8 cellular contexts compared by ENCODE assay signal in the genomic region with DNA sequence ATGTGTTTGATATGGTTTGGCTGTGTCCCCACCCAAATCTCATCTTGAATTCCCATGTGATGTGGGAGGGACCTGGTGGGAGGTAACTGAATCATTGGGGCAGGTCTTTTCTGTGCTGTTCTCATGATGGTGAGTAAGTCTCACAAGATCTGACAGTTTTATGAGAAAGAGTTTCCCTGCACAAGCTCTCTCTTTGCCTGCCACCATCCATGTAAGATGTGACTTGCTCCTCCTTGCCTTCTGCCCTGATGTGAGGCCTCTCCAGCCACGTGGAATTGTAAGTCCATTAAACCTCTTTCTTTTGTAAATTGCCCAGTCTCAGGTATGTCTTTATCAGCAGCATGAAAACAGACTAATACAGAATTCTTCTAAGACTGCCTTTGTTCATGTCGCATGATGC. TPM values are rescaled to one million over a fixed set of nuclear protein-coding genes. Genes with fewer than 3 reads are reported as not detected.
DNase-seq lines count a peak whose midpoint lies in the region; ATAC-seq, FAIRE-seq and TF ChIP-seq lines count a peak whose summit lies in the region.
"Not testable (repeated sequence)": the region's sequence is repeated elsewhere in the genome, so short reads cannot be mapped to it uniquely, and the experiment has no call there.

No MANE protein-coding gene starts in this region.

- H3K4me3 ChIP-seq in Panc1 (ENCODE audit: low read depth in 2 of 2, low read length in 2 of 2); K562: not testable (repeated sequence)

- not testable (repeated sequence) for H2AFZ ChIP-seq in K562 (ENCODE audit: low read depth, low read length)

- 50% methylated on average over 2 of the region's 2 CpGs for WGBS in K562 (ENCODE audit: insufficient coverage, low coverage, missing lambda C conversion rate)

- H3K27ac ChIP-seq in Panc1 (ENCODE audit: low read length); K562 (ENCODE audit: extremely low read depth, low read depth, low read length): not testable (repeated sequence)

- H3K4me2 ChIP-seq in K562 (ENCODE audit: insufficient read depth, low read length) = not testable (repeated sequence)

- peaks cover 14% of the 10 kb centered on the region for H3K9me3 Mint-ChIP-seq in activated CD8-positive, alpha-beta T cell treated with anti-CD3 and anti-CD28 coated beads for 36 hours
- not testable (repeated sequence) for H3K9me3 Mint-ChIP-seq in activated naive CD8-positive, alpha-beta T cell (ENCODE audit: low read depth)
- peaks cover 29% of the 10 kb centered on the region for H3K9me3 Mint-ChIP-seq in osteocyte (ENCODE audit: unreplicated experiment)

- in situ Hi-C loops in Panc1 (cut with HindIII; ENCODE audit: low pct_unique_long_range_greater_than_20kb, low sequenced_read_pairs); K562 (cut with MboI): not testable (repeated sequence)

- FAIRE-seq in GM12891 (lab: Jason Lieb, UNC) = peak; percentile 38
- FAIRE-seq in K562 (lab: Jason Lieb, UNC) = not testable (repeated sequence)

- not testable (repeated sequence) for TF ChIP-seq RAD21 in K562 (CRISPR knock-in tag; conservative IDR thresholded peaks at IDR 0.05 in 1 of 2, IDR thresholded peaks at IDR 0.05 in 1 of 2)

- H3K27me3 Mint-ChIP-seq in activated CD8-positive, alpha-beta T cell treated with anti-CD3 and anti-CD28 coated beads for 36 hours; activated naive CD8-positive, alpha-beta T cell; osteocyte (ENCODE audit: unreplicated experiment): not testable (repeated sequence)

- H3K79me2 ChIP-seq in K562 (ENCODE audit: control insufficient read depth, insufficient read depth, low read length) = not testable (repeated sequence)

- DNase-seq in GM12891 (ENCODE audit: insufficient read length, low spot score); Panc1 (ENCODE audit: low read depth, low spot score); activated CD8-positive, alpha-beta T cell treated with anti-CD3 and anti-CD28 coated beads for 36 hours; K562 (ENCODE audit: extremely low read depth in 1 of 4, low spot score in 3 of 4): not testable (repeated sequence)
- peak; percentile 28 for DNase-seq in activated naive CD4-positive, alpha-beta T cell treated with Interleukin-2 at 50 U/mL for 16 hours
- peak; percentile 11 for DNase-seq in osteocyte (ENCODE audit: extremely low spot score, unreplicated experiment)
- DNase-seq in stimulated activated CD4-positive, alpha-beta T cell treated with anti-CD3 and anti-CD28 coated beads, Interleukin-4, amount 100 ng/mL, for 24 hours = peak; percentile 5

- not testable (repeated sequence) for H3K4me3 Mint-ChIP-seq in activated CD8-positive, alpha-beta T cell treated with anti-CD3 and anti-CD28 coated beads for 36 hours; activated naive CD8-positive, alpha-beta T cell; osteocyte (ENCODE audit: unreplicated experiment)

- not testable (repeated sequence) for H3K27me3 ChIP-seq in Panc1 (ENCODE audit: control insufficient read depth, insufficient read depth, low read length); K562 (ENCODE audit: control insufficient read depth in 2 of 2, insufficient read depth in 2 of 2, low read length in 2 of 2)

- not testable (repeated sequence) for ATAC-seq in Panc1, K562
- ATAC-seq in activated CD8-positive, alpha-beta T cell treated with anti-CD3 and anti-CD28 coated beads for 36 hours = peak; percentile 7

- peaks cover 19% of the 10 kb centered on the region for H3K4me1 ChIP-seq in Panc1 (ENCODE audit: control insufficient read depth, insufficient read depth, low read length)
- H3K4me1 ChIP-seq in K562 (replicated peaks in 1 of 2; ENCODE audit: control insufficient read depth in 2 of 2, insufficient read depth in 2 of 2, low read length in 2 of 2) = peaks cover 4 to 16% of the 10 kb centered on the region in 2 experiments; a peak in 4 of 5 replicates

- TSS peak; percentile 29 for BruUV-seq in Panc1 (replicated peaks; lab: Mats Ljungman, UMichigan)
- BruUV-seq in K562 (replicated peaks; lab: Mats Ljungman, UMichigan) = not testable (repeated sequence)

- H3K36me3 ChIP-seq in Panc1 (ENCODE audit: control insufficient read depth, insufficient read depth, low read length); K562 (ENCODE audit: control insufficient read depth, insufficient read depth, low read length): not testable (repeated sequence)

- peak overlapping the region; percentile 61 for H3K27ac Mint-ChIP-seq in activated CD8-positive, alpha-beta T cell treated with anti-CD3 and anti-CD28 coated beads for 36 hours
- peak overlapping the region; percentile 64 for H3K27ac Mint-ChIP-seq in activated naive CD8-positive, alpha-beta T cell
- H3K27ac Mint-ChIP-seq in osteocyte (ENCODE audit: unreplicated experiment) = not testable (repeated sequence)

- not testable (repeated sequence) for TF ChIP-seq EP300 in K562 (IDR thresholded peaks at IDR 0.05; ENCODE audit: low read length)

- H3K9me3 ChIP-seq in Panc1 (ENCODE audit: control insufficient read depth, insufficient read depth, low read depth, low read length); K562 (replicated peaks; ENCODE audit: control insufficient read depth, insufficient read depth, low read depth, low read length): not testable (repeated sequence)

- CTCF ChIA-PET in Panc1 (lab: Charles Lee); activated CD8-positive, alpha-beta T cell treated with anti-CD3 and anti-CD28 coated beads for 36 hours (lab: Charles Lee); K562 (lab: Yijun Ruan, JAX; ENCODE audit: low intra/inter-chr PET ratio): not testable (repeated sequence)

- not testable (repeated sequence) for H3K9me1 ChIP-seq in K562 (ENCODE audit: control insufficient read depth, insufficient read depth, low read length)

- TF ChIP-seq CTCF in Panc1 (IDR thresholded peaks at IDR 0.05); activated CD8-positive, alpha-beta T cell treated with anti-CD3 and anti-CD28 coated beads for 36 hours (IDR thresholded peaks at IDR 0.05); K562 (IDR thresholded peaks at IDR 0.05 in 2 of 3, conservative IDR thresholded peaks at IDR 0.05 in 1 of 3; ENCODE audit: insufficient read depth in 2 of 3, low read depth in 1 of 3, low read length in 3 of 3); osteocyte (IDR thresholded peaks at IDR 0.05): not testable (repeated sequence)

- not testable (repeated sequence) for H4K20me1 ChIP-seq in K562 (replicated peaks; ENCODE audit: control insufficient read depth, insufficient read depth, low read length)

- intact Hi-C loops in Panc1 (cut with micrococcal nuclease; ENCODE audit: unreplicated experiment); activated CD8-positive, alpha-beta T cell treated with anti-CD3 and anti-CD28 coated beads for 36 hours (cut with micrococcal nuclease); K562 (cut with micrococcal nuclease): not testable (repeated sequence)

- TF ChIP-seq POLR2A in GM12891 (IDR thresholded peaks at IDR 0.05; ENCODE audit: low read depth, low read length); K562 (conservative IDR thresholded peaks at IDR 0.05): not testable (repeated sequence)

- H3K4me1 Mint-ChIP-seq in activated CD8-positive, alpha-beta T cell treated with anti-CD3 and anti-CD28 coated beads for 36 hours (ENCODE audit: low read depth) = peaks cover 59% of the 10 kb centered on the region
- peaks cover 58% of the 10 kb centered on the region for H3K4me1 Mint-ChIP-seq in activated naive CD8-positive, alpha-beta T cell (ENCODE audit: low read depth)
- H3K4me1 Mint-ChIP-seq in osteocyte (ENCODE audit: unreplicated experiment) = not testable (repeated sequence)

- H3K36me3 Mint-ChIP-seq in activated CD8-positive, alpha-beta T cell treated with anti-CD3 and anti-CD28 coated beads for 36 hours (ENCODE audit: low read depth) = peaks cover 31% of the 10 kb centered on the region
- H3K36me3 Mint-ChIP-seq in activated naive CD8-positive, alpha-beta T cell; osteocyte (ENCODE audit: unreplicated experiment): not testable (repeated sequence)

- POLR2A ChIA-PET in Panc1 (lab: Charles Lee); activated CD8-positive, alpha-beta T cell treated with anti-CD3 and anti-CD28 coated beads for 36 hours (lab: Charles Lee); K562 (lab: Yijun Ruan, JAX): not testable (repeated sequence)

- not testable (repeated sequence) for H3K9ac ChIP-seq in K562 (ENCODE audit: insufficient read depth in 1 of 2, low read depth in 2 of 2, low read length in 2 of 2)

TF ChIP-seq in K562, 482 proteins besides CTCF, POLR2A, EP300 and RAD21:
- peak; percentile 94 for TF ChIP-seq ZNF431 (CRISPR knock-in tag; IDR thresholded peaks at IDR 0.05)

RNA-seq across cellular contexts. Expression of a gene that starts 22.8 kb away (rescaled TPM):
- 10.8 TPM for polyA plus RNA-seq in GM12891 (2012; ENCODE audit: low read depth, missing spikeins)
- total RNA-seq in Panc1 (2021; ENCODE audit: unreplicated experiment) = 156 TPM
- 193 TPM for polyA plus RNA-seq in Panc1 (2012; ENCODE audit: insufficient read length)
- 10 to 100 TPM; 11.9 to 12.6 TPM for total RNA-seq in activated CD8-positive, alpha-beta T cell treated with anti-CD3 and anti-CD28 coated beads for 36 hours
- total RNA-seq in K562 (2011; cell fraction: chromatin; rRNA removed; ENCODE audit: low replicate concordance) = 18.1 and 26.2 TPM in 2 replicates
- total RNA-seq in K562 (2011; cell fraction: nucleolus; rRNA removed) = 25.0 and 27.5 TPM in 2 replicates
- 27.9 and 31.7 TPM in 2 replicates for total RNA-seq in K562 (2011; cell fraction: nucleoplasm; rRNA removed)
- 10.2 and 11.7 TPM in 2 replicates for total RNA-seq in K562 (2014; rRNA removed)
- 9.6 and 10.4 TPM in 2 replicates for total RNA-seq in K562 (2014; rRNA removed; fragmentation: Illumina TruSeq; extraction: Trizol)
- 14.6 and 15.0 TPM in 2 replicates for total RNA-seq in K562 (2015; rRNA removed; fragmentation: Illumina TruSeq; extraction: Trizol)
- total RNA-seq in K562 (2021) = 19.0 and 19.6 TPM in 2 replicates
- 11.9 and 15.0 TPM in 2 replicates for polyA plus RNA-seq in K562 (2011; rRNA removed)
- 15.0 and 21.8 TPM in 2 replicates for polyA plus RNA-seq in K562 (2011; cell fraction: cytosol; rRNA removed)
- polyA plus RNA-seq in K562 (2011; cell fraction: nucleus; rRNA removed) = 13.6 and 14.1 TPM in 2 replicates
- polyA plus RNA-seq in K562 (2012) = 21.5 and 27.6 TPM in 2 replicates
- polyA plus RNA-seq in K562 (2014; fragmentation: Illumina TruSeq; extraction: Trizol) = 17.6 and 18.0 TPM in 2 replicates
- 1 to 10 TPM in 1 of 2 experiments, under 1 TPM in 1; 0.76 to 2.8 TPM for polyA plus RNA-seq in K562 (2014; fragmentation: Nextera tagmentation; extraction: Ambion mirVana)
- polyA plus RNA-seq in K562 (2014; rRNA removed) = 12.7 and 13.0 TPM in 2 replicates
- polyA minus RNA-seq in K562 (2011; rRNA and poly(A)+ RNA removed) = 13.8 and 13.9 TPM in 2 replicates
- 8.4 and 9.1 TPM in 2 replicates for polyA minus RNA-seq in K562 (2011; cell fraction: cytosol; rRNA and poly(A)+ RNA removed)
- 3.9 and 6.3 TPM in 2 replicates for polyA minus RNA-seq in K562 (2011; cell fraction: nucleus; rRNA and poly(A)+ RNA removed)
- 61.9 and 66.3 TPM in 2 replicates for total RNA-seq in osteocyte
